In the genomic region with DNA sequence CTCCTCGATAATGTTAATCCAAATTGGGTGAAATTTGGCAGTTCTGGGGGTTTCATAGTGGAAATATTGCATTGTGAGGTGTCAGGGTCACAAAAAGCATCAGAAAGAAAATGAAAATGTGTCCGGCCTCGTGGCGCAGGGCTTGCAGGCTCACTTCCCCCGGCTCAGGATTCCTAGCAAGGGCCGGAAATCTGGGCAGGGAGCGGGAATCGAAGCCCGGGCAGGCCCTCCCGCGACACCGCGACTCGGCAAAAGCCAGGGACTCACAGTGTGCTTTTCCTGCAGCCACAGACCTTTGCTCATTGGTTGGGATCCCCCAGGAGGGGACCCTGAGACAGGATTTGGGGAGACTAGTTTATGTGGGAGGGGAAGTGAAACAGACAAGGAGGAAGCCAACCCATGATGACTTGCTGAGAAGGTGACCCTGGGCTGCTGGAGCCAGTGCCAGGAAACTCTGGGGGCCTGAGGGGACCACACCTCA, we compare ENCODE assay signal across 15 cellular contexts. TPM values are rescaled to one million over a fixed set of nuclear protein-coding genes. Genes with fewer than 3 reads are reported as not detected.
DNase-seq lines count a peak whose midpoint lies in the region; ATAC-seq and TF ChIP-seq lines count a peak whose summit lies in the region.
"Had no signal": no experiment of that assay in that cellular context is flagged by ENCODE, and none has a peak within 500 bp of the region (broad histone marks: within the 10 kb centered on the region; RNA-seq: fewer than 3 reads in every experiment).

No MANE protein-coding gene starts in this region.

- H3K4me3 Mint-ChIP-seq in activated CD4-positive, alpha-beta T cell treated with anti-CD3 and anti-CD28 coated beads, Interleukin-2, amount 10 ng/mL, durations not matched to agents 7 days and 5 days: no peak overlapping the region
- H3K4me3 Mint-ChIP-seq in natural killer cell treated with Interleukin-12 subunit alpha and Interleukin-12 subunit beta and Interleukin-15 and Interleukin-18, amount 100 ng/mL, for 72 hours: peak overlapping the region; percentile 85
- H3K4me3 Mint-ChIP-seq: HFFc6 had no signal

- CTCF ChIA-PET in activated CD4-positive, alpha-beta T cell treated with anti-CD3 and anti-CD28 coated beads, Interleukin-2, amount 10 ng/mL, durations not matched to agents 7 days and 5 days (lab: Charles Lee): interaction anchor here (0.9 kb wide), 1 partner anchor 263 kb away, joined by 3 read pairs; no protein-coding TSS in a partner anchor

- H3K9me3 ChIP-seq in esophagus muscularis mucosa (no peaks in the 10 kb centered on the region), upper lobe of left lung (no peaks in the 10 kb centered on the region)
- H3K9me3 ChIP-seq: A549 had no signal

- TF ChIP-seq POLR2A in esophagus muscularis mucosa (IDR thresholded peaks at IDR 0.05; ENCODE audit: low read depth) (no peak), upper lobe of left lung (IDR thresholded peaks at IDR 0.05) (peak in 1 of 4 donors; percentile 29)

- TF ChIP-seq EP300 in esophagus muscularis mucosa (IDR thresholded peaks at IDR 0.05): no peak
- TF ChIP-seq EP300 in upper lobe of left lung (IDR thresholded peaks at IDR 0.05): peak in 2 of 4 donors; percentile 30 to 64

- peaks cover 2% of the 10 kb centered on the region for H3K27me3 Mint-ChIP-seq in activated CD4-positive, alpha-beta T cell treated with anti-CD3 and anti-CD28 coated beads, Interleukin-2, amount 10 ng/mL, durations not matched to agents 7 days and 5 days
- H3K27me3 Mint-ChIP-seq in natural killer cell treated with Interleukin-12 subunit alpha and Interleukin-12 subunit beta and Interleukin-15 and Interleukin-18, amount 100 ng/mL, for 72 hours: peaks cover 0 to 2% of the 10 kb centered on the region in 2 donors

- POLR2A ChIA-PET in activated CD4-positive, alpha-beta T cell treated with anti-CD3 and anti-CD28 coated beads, Interleukin-2, amount 10 ng/mL, durations not matched to agents 7 days and 5 days (lab: Charles Lee): interaction anchor here (0.6 kb wide), 1 partner anchor 534 kb away, joined by 4 read pairs; no protein-coding TSS in a partner anchor

- H3K9me3 Mint-ChIP-seq in activated CD4-positive, alpha-beta T cell treated with anti-CD3 and anti-CD28 coated beads, Interleukin-2, amount 10 ng/mL, durations not matched to agents 7 days and 5 days: no peaks in the 10 kb centered on the region
- H3K9me3 Mint-ChIP-seq in natural killer cell treated with Interleukin-12 subunit alpha and Interleukin-12 subunit beta and Interleukin-15 and Interleukin-18, amount 100 ng/mL, for 72 hours: no peaks in the 10 kb centered on the region
- H3K9me3 Mint-ChIP-seq: HFFc6 had no signal

- H3K36me3 ChIP-seq in esophagus muscularis mucosa (no peaks in the 10 kb centered on the region), upper lobe of left lung (no peaks in the 10 kb centered on the region)

- H3K4me3 ChIP-seq in esophagus muscularis mucosa (peak overlapping the region in 1 of 4 donors; percentile 47), upper lobe of left lung (peak overlapping the region in 1 of 4 donors; percentile 52)
- H3K4me3 ChIP-seq: A549, SK-N-MC had no signal

- peaks cover 22% of the 10 kb centered on the region for H3K4me1 Mint-ChIP-seq in activated CD4-positive, alpha-beta T cell treated with anti-CD3 and anti-CD28 coated beads, Interleukin-2, amount 10 ng/mL, durations not matched to agents 7 days and 5 days
- peaks cover 42 to 49% of the 10 kb centered on the region in 2 donors for H3K4me1 Mint-ChIP-seq in natural killer cell treated with Interleukin-12 subunit alpha and Interleukin-12 subunit beta and Interleukin-15 and Interleukin-18, amount 100 ng/mL, for 72 hours (ENCODE audit: low read depth in 2 of 2)

- H3K27ac ChIP-seq in esophagus muscularis mucosa (replicated peaks in 1 of 4): peak overlapping the region; percentile 73 to 84 (median 81)
- peak overlapping the region; percentile 89 to 97 (median 92) for H3K27ac ChIP-seq in upper lobe of left lung
- H3K27ac ChIP-seq: A549, SK-N-MC had no signal

- H3K36me3 Mint-ChIP-seq in activated CD4-positive, alpha-beta T cell treated with anti-CD3 and anti-CD28 coated beads, Interleukin-2, amount 10 ng/mL, durations not matched to agents 7 days and 5 days (ENCODE audit: low read depth): no peaks in the 10 kb centered on the region
- H3K36me3 Mint-ChIP-seq in natural killer cell treated with Interleukin-12 subunit alpha and Interleukin-12 subunit beta and Interleukin-15 and Interleukin-18, amount 100 ng/mL, for 72 hours: no peaks in the 10 kb centered on the region

- no peak for DNase-seq in activated CD4-positive, alpha-beta T cell treated with anti-CD3 and anti-CD28 coated beads, Interleukin-2, amount 10 ng/mL, durations not matched to agents 7 days and 5 days
- DNase-seq in activated CD4-positive, alpha-beta T cell treated with anti-CD3 and anti-CD28 coated beads, Interleukin-2, amount 50 U/mL, for 4 hours: no peak
- DNase-seq in esophagus muscularis mucosa (ENCODE audit: extremely low spot score) (no peak), upper lobe of left lung (peak; percentile 59 to 84), NCI-H526 treated with DMSO at 0.1 percent for 48 hours (lab: John Stamatoyannopoulos, UW) (no peak), 8988T (no peak)
- DNase-seq in natural killer cell treated with Interleukin-12 subunit alpha and Interleukin-12 subunit beta and Interleukin-15 and Interleukin-18, amount 100 ng/mL, for 72 hours (ENCODE audit: low spot score): no peak
- no peak for DNase-seq in stimulated activated naive CD4-positive, alpha-beta T cell (lab: John Stamatoyannopoulos, UW)
- DNase-seq: HFFc6, kidney glomerular epithelial cell, NCI-H2107 had no signal

- no peak for TF ChIP-seq CTCF in esophagus muscularis mucosa (IDR thresholded peaks at IDR 0.05)
- no peak for TF ChIP-seq CTCF in upper lobe of left lung (IDR thresholded peaks at IDR 0.05)

- ATAC-seq in natural killer cell treated with Interleukin-12 subunit alpha and Interleukin-12 subunit beta and Interleukin-15 and Interleukin-18, amount 100 ng/mL, for 72 hours: no peak
- ATAC-seq in upper lobe of left lung (ENCODE audit: low FRiP score in 2 of 2): peak in 1 of 2 donors; percentile 48
- ATAC-seq: A549 had no signal

- intact Hi-C loops in esophagus muscularis mucosa (cut with DNase I): no loop called here

- H3K27ac Mint-ChIP-seq in activated CD4-positive, alpha-beta T cell treated with anti-CD3 and anti-CD28 coated beads, Interleukin-2, amount 10 ng/mL, durations not matched to agents 7 days and 5 days: peak overlapping the region; percentile 50
- H3K27ac Mint-ChIP-seq in natural killer cell treated with Interleukin-12 subunit alpha and Interleukin-12 subunit beta and Interleukin-15 and Interleukin-18, amount 100 ng/mL, for 72 hours: peak overlapping the region; percentile 95 to 97
- H3K27ac Mint-ChIP-seq: HFFc6 had no signal

- WGBS in esophagus muscularis mucosa: 67% methylated on average over 13 of the region's 14 CpGs
- 60 to 61% methylated on average over 14 of the region's 14 CpGs for WGBS in upper lobe of left lung, 2 donors

- peaks cover 19 to 43% (median 29%) of the 10 kb centered on the region in 4 donors for H3K4me1 ChIP-seq in esophagus muscularis mucosa
- peaks cover 20 to 60% (median 24%) of the 10 kb centered on the region in 4 donors for H3K4me1 ChIP-seq in upper lobe of left lung
- H3K4me1 ChIP-seq: A549 had no signal

- no peaks in the 10 kb centered on the region for H3K27me3 ChIP-seq in esophagus muscularis mucosa
- no peaks in the 10 kb centered on the region for H3K27me3 ChIP-seq in upper lobe of left lung

RNA-seq across cellular contexts. Expression of a gene that starts 0.8 kb away (rescaled TPM):
- 1 to 10 TPM; 1.7 to 1.8 TPM for total RNA-seq in activated CD4-positive, alpha-beta T cell treated with anti-CD3 and anti-CD28 coated beads, Interleukin-2, amount 10 ng/mL, durations not matched to agents 7 days and 5 days
- total RNA-seq in esophagus muscularis mucosa (10 to 100 TPM; 24.5 to 80.7 (median 66.0) TPM), upper lobe of left lung (100 to 1,000 TPM in 1 of 6 donors, 10 to 100 TPM in 5; 25.1 to 160 (median 68.8) TPM)
- 10 to 100 TPM; 13.7 to 16.8 TPM for total RNA-seq in natural killer cell treated with Interleukin-12 subunit alpha and Interleukin-12 subunit beta and Interleukin-15 and Interleukin-18, amount 100 ng/mL, for 72 hours
- total RNA-seq: HFFc6 had no signal

RNA-seq across cellular contexts. Expression of a gene that starts 37.5 kb away (rescaled TPM):
- total RNA-seq in activated CD4-positive, alpha-beta T cell treated with anti-CD3 and anti-CD28 coated beads, Interleukin-2, amount 10 ng/mL, durations not matched to agents 7 days and 5 days: not detected
- total RNA-seq in esophagus muscularis mucosa (100 to 1,000 TPM in 1 of 4 donors, 10 to 100 TPM in 3; 22.4 to 206 (median 47.3) TPM), upper lobe of left lung (100 to 1,000 TPM in 3 of 6 donors, 10 to 100 TPM in 3; 17.8 to 235 (median 88.1) TPM)
- total RNA-seq in natural killer cell treated with Interleukin-12 subunit alpha and Interleukin-12 subunit beta and Interleukin-15 and Interleukin-18, amount 100 ng/mL, for 72 hours: under 1 TPM; 0.12 to 0.33 TPM

RNA-seq across cellular contexts. Expression of a gene that starts 51.9 kb away (rescaled TPM):
- not detected for total RNA-seq in activated CD4-positive, alpha-beta T cell treated with anti-CD3 and anti-CD28 coated beads, Interleukin-2, amount 10 ng/mL, durations not matched to agents 7 days and 5 days
- total RNA-seq in esophagus muscularis mucosa (not detected), upper lobe of left lung (under 1 TPM in 1 of 6 donors, not detected in 5; 0.30 TPM)
- total RNA-seq in natural killer cell treated with Interleukin-12 subunit alpha and Interleukin-12 subunit beta and Interleukin-15 and Interleukin-18, amount 100 ng/mL, for 72 hours: not detected
- total RNA-seq: Daoy, HFFc6, subcutaneous adipose tissue had no signal

Comparison
In these comparisons a context has a peak if more than half of its experiments do, and no peak if none do; other contexts are left out.
1. DNase-seq: peak in upper lobe of left lung (2 of 2); none in activated CD4-positive, alpha-beta T cell treated with anti-CD3 and anti-CD28 coated beads, Interleukin-2, amount 10 ng/mL, durations not matched to agents 7 days and 5 days (single experiment), activated CD4-positive, alpha-beta T cell treated with anti-CD3 and anti-CD28 coated beads, Interleukin-2, amount 50 U/mL, for 4 hours (0 of 2), esophagus muscularis mucosa (single experiment), natural killer cell treated with Interleukin-12 subunit alpha and Interleukin-12 subunit beta and Interleukin-15 and Interleukin-18, amount 100 ng/mL, for 72 hours (single experiment), NCI-H526 treated with DMSO at 0.1 percent for 48 hours (single experiment), stimulated activated naive CD4-positive, alpha-beta T cell (0 of 6) and 8988T (single experiment).
2. RNA of a gene that starts 0.8 kb away (total RNA-seq): 24.5 to 80.7 TPM in esophagus muscularis mucosa, 25.1 to 160 TPM in upper lobe of left lung and 13.7 to 16.8 TPM in natural killer cell treated with Interleukin-12 subunit alpha and Interleukin-12 subunit beta and Interleukin-15 and Interleukin-18, amount 100 ng/mL, for 72 hours; 1.7 to 1.8 TPM in activated CD4-positive, alpha-beta T cell treated with anti-CD3 and anti-CD28 coated beads, Interleukin-2, amount 10 ng/mL, durations not matched to agents 7 days and 5 days; every median in the first group is over 4 times any median in the second.
3. RNA of a gene that starts 37.5 kb away (total RNA-seq): 17.8 to 235 TPM in upper lobe of left lung and 22.4 to 206 TPM in esophagus muscularis mucosa; 0.12 to 0.33 TPM in natural killer cell treated with Interleukin-12 subunit alpha and Interleukin-12 subunit beta and Interleukin-15 and Interleukin-18, amount 100 ng/mL, for 72 hours and not detected in activated CD4-positive, alpha-beta T cell treated with anti-CD3 and anti-CD28 coated beads, Interleukin-2, amount 10 ng/mL, durations not matched to agents 7 days and 5 days; every median in the first group is over 10 times any median in the second.